ENCODE assay signal across 8 cellular contexts in genomic region chr6:134288538-134289203, GRCh38. TPM values are rescaled to one million over a fixed set of nuclear protein-coding genes. Genes with fewer than 3 reads are reported as not detected.
DNase-seq lines count a peak whose midpoint lies in the region; ATAC-seq lines count a peak whose summit lies in the region.

No MANE protein-coding gene starts in this region.

- H3K27ac Mint-ChIP-seq in activated CD4-positive, alpha-beta T cell treated with anti-CD3 and anti-CD28 coated beads, Interleukin-2, amount 10 ng/mL, durations not matched to agents 24 days and 14 days = peak overlapping the region; percentile 96
- peak overlapping the region; percentile 6 to 23 for H3K27ac Mint-ChIP-seq in effector memory CD8-positive, alpha-beta T cell

- no peak overlapping the region for H3K4me3 ChIP-seq in skin epidermis

- peak overlapping the region; percentile 74 for H3K4me3 Mint-ChIP-seq in activated CD4-positive, alpha-beta T cell treated with anti-CD3 and anti-CD28 coated beads, Interleukin-2, amount 10 ng/mL, durations not matched to agents 24 days and 14 days
- H3K4me3 Mint-ChIP-seq in effector memory CD8-positive, alpha-beta T cell = no peak overlapping the region

- peak; percentile 75 for DNase-seq in activated CD4-positive, alpha-beta T cell treated with anti-CD3 and anti-CD28 coated beads, Interleukin-2, amount 10 ng/mL, durations not matched to agents 24 days and 14 days
- DNase-seq in activated CD4-positive, alpha-beta T cell treated with anti-CD3 and anti-CD28 coated beads, Interleukin-2, amount 50 U/mL, for 1 hour = no peak
- peak; percentile 56 for DNase-seq in SIG-M5 (lab: John Stamatoyannopoulos, UW)
- no peak for DNase-seq in effector memory CD8-positive, alpha-beta T cell
- DNase-seq in cerebellar cortex (ENCODE audit: low spot score) = no peak
- no peak for DNase-seq in putamen (ENCODE audit: low spot score)

- no peaks in the 10 kb centered on the region for H3K9me3 Mint-ChIP-seq in activated CD4-positive, alpha-beta T cell treated with anti-CD3 and anti-CD28 coated beads, Interleukin-2, amount 10 ng/mL, durations not matched to agents 24 days and 14 days
- no peaks in the 10 kb centered on the region for H3K9me3 Mint-ChIP-seq in effector memory CD8-positive, alpha-beta T cell

- no peaks in the 10 kb centered on the region for H3K27me3 Mint-ChIP-seq in activated CD4-positive, alpha-beta T cell treated with anti-CD3 and anti-CD28 coated beads, Interleukin-2, amount 10 ng/mL, durations not matched to agents 24 days and 14 days
- H3K27me3 Mint-ChIP-seq in effector memory CD8-positive, alpha-beta T cell = no peaks in the 10 kb centered on the region

- peak; percentile 87 for ATAC-seq in HG02884 (IDR thresholded peaks at IDR 0.05; ENCODE audit: unreplicated experiment)
- peak; percentile 75 for ATAC-seq in effector memory CD8-positive, alpha-beta T cell (replicated peaks)

- peak overlapping the region in 17 of 21 experiments; percentile 58 to 86 (median 69) for H3K27ac ChIP-seq in skin epidermis

- H3K36me3 Mint-ChIP-seq in activated CD4-positive, alpha-beta T cell treated with anti-CD3 and anti-CD28 coated beads, Interleukin-2, amount 10 ng/mL, durations not matched to agents 24 days and 14 days (ENCODE audit: low read depth) = no peaks in the 10 kb centered on the region
- H3K36me3 Mint-ChIP-seq in effector memory CD8-positive, alpha-beta T cell (ENCODE audit: insufficient read depth) = peaks cover 6% of the 10 kb centered on the region

- intact Hi-C loops in activated CD4-positive, alpha-beta T cell treated with anti-CD3 and anti-CD28 coated beads, Interleukin-2, amount 10 ng/mL, durations not matched to agents 24 days and 14 days (cut with micrococcal nuclease) = loop anchor here (1.0 to 10.0 kb wide), 12 partner anchors 26 to 840 kb away; partner anchors contain the start of gene ALDH8A1

- peaks cover 20% of the 10 kb centered on the region for H3K4me1 Mint-ChIP-seq in activated CD4-positive, alpha-beta T cell treated with anti-CD3 and anti-CD28 coated beads, Interleukin-2, amount 10 ng/mL, durations not matched to agents 24 days and 14 days
- H3K4me1 Mint-ChIP-seq in effector memory CD8-positive, alpha-beta T cell (ENCODE audit: low read depth in 2 of 2) = peaks cover 15 to 16% of the 10 kb centered on the region in 2 donors

RNA-seq across cellular contexts. Expression of gene SGK1, which starts 29.2 kb away (rescaled TPM):
- total RNA-seq in activated CD4-positive, alpha-beta T cell treated with anti-CD3 and anti-CD28 coated beads, Interleukin-2, amount 10 ng/mL, durations not matched to agents 24 days and 14 days = 28.8 and 36.4 TPM in 2 replicates

Comparison
In these comparisons a context has a peak if more than half of its experiments do, and no peak if none do; other contexts are left out.
1. DNase-seq: peak in activated CD4-positive, alpha-beta T cell treated with anti-CD3 and anti-CD28 coated beads, Interleukin-2, amount 10 ng/mL, durations not matched to agents 24 days and 14 days (single experiment) and SIG-M5 (single experiment); none in activated CD4-positive, alpha-beta T cell treated with anti-CD3 and anti-CD28 coated beads, Interleukin-2, amount 50 U/mL, for 1 hour (single experiment), effector memory CD8-positive, alpha-beta T cell (0 of 3), cerebellar cortex (single experiment) and putamen (single experiment).